ENCODE assay signal across 2 cellular contexts in genomic region chr4:190040873-190041272, GRCh38. TPM values are rescaled to one million over a fixed set of nuclear protein-coding genes. Genes with fewer than 3 reads are reported as not detected.
"Had no signal": no experiment of that assay in that cellular context is flagged by ENCODE, and none has a peak within 500 bp of the region (broad histone marks: within the 10 kb centered on the region; RNA-seq: fewer than 3 reads in every experiment).

No MANE protein-coding gene starts in this region.

RNA-seq across cellular contexts. Expression of gene FRG2, which starts 13.8 kb away (rescaled TPM):
- total RNA-seq: G401, GM12878 had no signal

RNA-seq across cellular contexts. Expression of gene DBET, which starts 23.4 kb away (rescaled TPM):
- total RNA-seq: G401, GM12878 had no signal
- polyA plus RNA-seq: GM12878 had no signal
